ENCODE assay signal across 35 cellular contexts in genomic region chr10:129383651-129384050, GRCh38.
"Had no signal": no experiment of that assay in that cellular context is flagged by ENCODE, and none has a peak within 500 bp of the region (broad histone marks: within the 10 kb centered on the region; RNA-seq: fewer than 3 reads in every experiment).

No MANE protein-coding gene starts in this region.

- H3K9me3 ChIP-seq: adrenal gland, body of pancreas, breast epithelium had no signal

- H3K4me1 ChIP-seq: adrenal gland, body of pancreas, breast epithelium had no signal

- H3K36me3 ChIP-seq: adrenal gland, brain microvascular endothelial cell, breast epithelium had no signal

- ATAC-seq: activated CD8-positive, alpha-beta T cell treated with anti-CD3 and anti-CD28 coated beads for 36 hours; activated naive CD4-positive, alpha-beta T cell treated with anti-CD3 and anti-CD28 coated beads, Interleukin-2, amount 50 U/mL, for 72 hours; activated T-cell treated with anti-CD3 and anti-CD28 coated beads, Interleukin-2, amount 50 U/mL, for 4 hours; activated T-cell treated with anti-CD3 and anti-CD28 coated beads, Interleukin-2, amount 50 U/mL, for 72 hours; activated T-helper 17 cell treated with anti-CD3 and anti-CD28 coated beads, Interleukin-2, amount 50 U/mL, for 72 hours; body of pancreas had no signal

- H3K4me1 Mint-ChIP-seq: activated B cell treated with CpG ODN at 0.5 μM for 24 hours; activated CD4-positive, alpha-beta T cell treated with anti-CD3 and anti-CD28 coated beads, Interleukin-2, amount 10 ng/mL, durations not matched to agents 24 days and 14 days; activated naive CD8-positive, alpha-beta T cell treated with anti-CD3 and anti-CD28 coated beads for 36 hours; activated T-helper 17 cell treated with anti-CD3 and anti-CD28 coated beads, Interleukin-2, amount 50 U/mL, for 72 hours had no signal

- H3K27ac Mint-ChIP-seq: activated B cell treated with CpG ODN at 0.5 μM for 24 hours; activated CD4-positive, alpha-beta memory T cell treated with anti-CD3 and anti-CD28 coated beads for 36 hours; activated CD4-positive, alpha-beta T cell treated with anti-CD3 and anti-CD28 coated beads, Interleukin-2, amount 10 ng/mL, durations not matched to agents 24 days and 14 days; activated CD8-positive, alpha-beta T cell treated with anti-CD3 and anti-CD28 coated beads for 36 hours; activated naive CD4-positive, alpha-beta T cell treated with anti-CD3 and anti-CD28 coated beads for 36 hours; activated naive CD4-positive, alpha-beta T cell treated with anti-CD3 and anti-CD28 coated beads, Interleukin-2, amount 50 U/mL, for 72 hours; activated naive CD8-positive, alpha-beta T cell treated with anti-CD3 and anti-CD28 coated beads for 36 hours; activated T-cell treated with anti-CD3 and anti-CD28 coated beads, Interleukin-2, amount 50 U/mL, for 72 hours; activated T-helper 1 cell treated with anti-CD3 and anti-CD28 coated beads, Interleukin-12 subunit alpha, Interleukin-12 subunit beta, Interleukin-2, Interleukin-4 antibody, amounts not matched to agents 30 ng/mL and 10 ng/mL and 1 ng/mL, durations not matched to agents 14 hours and 24 hours and 36 hours; activated T-helper 17 cell treated with anti-CD3 and anti-CD28 coated beads, Interleukin-2, amount 50 U/mL, for 72 hours; T-helper 1 cell treated with Interleukin-12 subunit alpha and Interleukin-12 subunit beta and Interleukin-4 antibody, amounts not matched to agents 30 μg/mL and 1 μg/mL, for 36 hours; T-helper 2 cell treated with Interferon-gamma antibody and Interleukin-4, amounts not matched to agents 5 μg/mL and 100 μg/mL, for 36 hours had no signal

- H3K9me3 Mint-ChIP-seq: activated B cell treated with CpG ODN at 0.5 μM for 24 hours; activated CD4-positive, alpha-beta memory T cell treated with anti-CD3 and anti-CD28 coated beads for 36 hours; activated CD4-positive, alpha-beta T cell treated with anti-CD3 and anti-CD28 coated beads, Interleukin-2, amount 10 ng/mL, durations not matched to agents 24 days and 14 days; activated CD8-positive, alpha-beta T cell treated with anti-CD3 and anti-CD28 coated beads for 36 hours; activated naive CD4-positive, alpha-beta T cell treated with anti-CD3 and anti-CD28 coated beads for 36 hours; activated naive CD4-positive, alpha-beta T cell treated with anti-CD3 and anti-CD28 coated beads, Interleukin-2, amount 50 U/mL, for 72 hours; activated naive CD8-positive, alpha-beta T cell treated with anti-CD3 and anti-CD28 coated beads for 36 hours; activated T-cell treated with anti-CD3 and anti-CD28 coated beads, Interleukin-2, amount 50 U/mL, for 4 hours; activated T-cell treated with anti-CD3 and anti-CD28 coated beads, Interleukin-2, amount 50 U/mL, for 72 hours; activated T-helper 1 cell treated with anti-CD3 and anti-CD28 coated beads, Interleukin-12 subunit alpha, Interleukin-12 subunit beta, Interleukin-2, Interleukin-4 antibody, amounts not matched to agents 30 ng/mL and 10 ng/mL and 1 ng/mL, durations not matched to agents 14 hours and 24 hours and 36 hours; activated T-helper 17 cell treated with anti-CD3 and anti-CD28 coated beads, Interleukin-2, amount 50 U/mL, for 72 hours; T-helper 1 cell treated with Interleukin-12 subunit alpha and Interleukin-12 subunit beta and Interleukin-4 antibody, amounts not matched to agents 30 μg/mL and 1 μg/mL, for 36 hours; T-helper 2 cell treated with Interferon-gamma antibody and Interleukin-4, amounts not matched to agents 5 μg/mL and 100 μg/mL, for 36 hours had no signal

- DNase-seq: activated B cell treated with CpG ODN at 0.5 μM for 24 hours; activated CD4-positive, alpha-beta memory T cell treated with anti-CD3 and anti-CD28 coated beads for 36 hours; activated CD4-positive, alpha-beta T cell treated with anti-CD3 and anti-CD28 coated beads for 4 hours; activated CD4-positive, alpha-beta T cell treated with anti-CD3 and anti-CD28 coated beads, Interleukin-2, amount 10 ng/mL, durations not matched to agents 24 days and 14 days; activated CD4-positive, alpha-beta T cell treated with anti-CD3 and anti-CD28 coated beads, Interleukin-2, amount 50 U/mL, for 1 hour; activated CD4-positive, alpha-beta T cell treated with anti-CD3 and anti-CD28 coated beads, Interleukin-2, amount 50 U/mL, for 4 hours; activated CD4-positive, CD25-positive, alpha-beta regulatory T cell treated with anti-CD3 and anti-CD28 coated beads, Interleukin-2, amount 50 U/mL, for 72 hours; activated CD8-positive, alpha-beta memory T cell treated with anti-CD3 and anti-CD28 coated beads, Interleukin-2, amount 50 U/mL, for 4 hours; activated CD8-positive, alpha-beta T cell treated with anti-CD3 and anti-CD28 coated beads for 36 hours; activated effector memory CD4-positive, alpha-beta T cell treated with anti-CD3 and anti-CD28 coated beads, Interleukin-2, amount 50 U/mL, for 16 hours; activated gamma-delta T cell treated with Interleukin-2 at 50 U/mL for 16 hours; activated naive CD4-positive, alpha-beta T cell; activated naive CD4-positive, alpha-beta T cell treated with anti-CD3 and anti-CD28 coated beads for 36 hours; activated naive CD4-positive, alpha-beta T cell treated with anti-CD3 and anti-CD28 coated beads, Interleukin-2, amount 50 U/mL, for 16 hours; activated naive CD8-positive, alpha-beta T cell treated with anti-CD3 and anti-CD28 coated beads for 36 hours; activated T-cell treated with anti-CD3 and anti-CD28 coated beads for 4 hours; activated T-cell treated with anti-CD3 and anti-CD28 coated beads, Interleukin-2, amount 50 U/mL, for 1 hour; activated T-cell treated with anti-CD3 and anti-CD28 coated beads, Interleukin-2, amount 50 U/mL, for 4 hours; activated T-cell treated with anti-CD3 and anti-CD28 coated beads, Interleukin-2, amount 50 U/mL, for 72 hours; adrenal gland; amniotic stem cell; aorta; body of pancreas; brain microvascular endothelial cell; central memory CD4-positive, alpha-beta T cell; T-helper 1 cell; T-helper 2 cell; T-helper 9 cell had no signal

- H3K27ac ChIP-seq: adrenal gland, body of pancreas, brain microvascular endothelial cell, breast epithelium, VCaP had no signal

- H3K36me3 Mint-ChIP-seq: activated CD4-positive, alpha-beta memory T cell treated with anti-CD3 and anti-CD28 coated beads for 36 hours; activated naive CD4-positive, alpha-beta T cell treated with anti-CD3 and anti-CD28 coated beads, Interleukin-2, amount 50 U/mL, for 72 hours; activated naive CD8-positive, alpha-beta T cell treated with anti-CD3 and anti-CD28 coated beads for 36 hours had no signal

- H3K4me3 Mint-ChIP-seq: activated B cell treated with CpG ODN at 0.5 μM for 24 hours; activated CD4-positive, alpha-beta memory T cell treated with anti-CD3 and anti-CD28 coated beads for 36 hours; activated CD4-positive, alpha-beta T cell treated with anti-CD3 and anti-CD28 coated beads, Interleukin-2, amount 10 ng/mL, durations not matched to agents 24 days and 14 days; activated CD8-positive, alpha-beta T cell treated with anti-CD3 and anti-CD28 coated beads for 36 hours; activated naive CD4-positive, alpha-beta T cell treated with anti-CD3 and anti-CD28 coated beads for 36 hours; activated naive CD8-positive, alpha-beta T cell treated with anti-CD3 and anti-CD28 coated beads for 36 hours; activated T-cell treated with anti-CD3 and anti-CD28 coated beads, Interleukin-2, amount 50 U/mL, for 4 hours; activated T-cell treated with anti-CD3 and anti-CD28 coated beads, Interleukin-2, amount 50 U/mL, for 72 hours; activated T-helper 1 cell treated with anti-CD3 and anti-CD28 coated beads, Interleukin-12 subunit alpha, Interleukin-12 subunit beta, Interleukin-2, Interleukin-4 antibody, amounts not matched to agents 30 ng/mL and 10 ng/mL and 1 ng/mL, durations not matched to agents 14 hours and 24 hours and 36 hours; activated T-helper 17 cell treated with anti-CD3 and anti-CD28 coated beads, Interleukin-2, amount 50 U/mL, for 72 hours; T-helper 1 cell treated with Interleukin-12 subunit alpha and Interleukin-12 subunit beta and Interleukin-4 antibody, amounts not matched to agents 30 μg/mL and 1 μg/mL, for 36 hours; T-helper 2 cell treated with Interferon-gamma antibody and Interleukin-4, amounts not matched to agents 5 μg/mL and 100 μg/mL, for 36 hours had no signal

- H3K27me3 ChIP-seq: adrenal gland, body of pancreas, brain microvascular endothelial cell, breast epithelium had no signal

- H3K4me3 ChIP-seq: adrenal gland, body of pancreas, breast epithelium had no signal

- H3K27me3 Mint-ChIP-seq: activated CD4-positive, alpha-beta memory T cell treated with anti-CD3 and anti-CD28 coated beads for 36 hours; activated CD4-positive, alpha-beta T cell treated with anti-CD3 and anti-CD28 coated beads, Interleukin-2, amount 10 ng/mL, durations not matched to agents 24 days and 14 days; activated naive CD8-positive, alpha-beta T cell treated with anti-CD3 and anti-CD28 coated beads for 36 hours had no signal
